ENCODE assay signal across 20 cellular contexts in genomic region chr21:45460011-45460565, GRCh38. TPM values are rescaled to one million over a fixed set of nuclear protein-coding genes. Genes with fewer than 3 reads are reported as not detected.
DNase-seq lines count a peak whose midpoint lies in the region; ATAC-seq and TF ChIP-seq lines count a peak whose summit lies in the region.
"Had no signal": no experiment of that assay in that cellular context is flagged by ENCODE, and none has a peak within 500 bp of the region (broad histone marks: within the 10 kb centered on the region; RNA-seq: fewer than 3 reads in every experiment).

No MANE protein-coding gene starts in this region.

- H3K4me2 ChIP-seq in BLaER1 treated with 17β-estradiol and CSF1 and Interleukin-3, amounts not matched to agents 10 nM and 100 nM: peak overlapping the region in 8 of 11 experiments; percentile 15 to 84 (median 62); a peak in 13 of 22 replicates

- intact Hi-C loops in left ventricle myocardium superior (cut with micrococcal nuclease) (no loop called here), sigmoid colon (cut with DNase I) (no loop called here)

- H3K4me3 Mint-ChIP-seq in stimulated activated naive B cell treated with anti-CD40 and anti-IgM and Interleukin-4, amounts not matched to agents 10 μg/mL and 1 μg/mL and 100 μg/mL, for 72 hours: no peak overlapping the region
- H3K4me3 Mint-ChIP-seq: activated CD4-positive, alpha-beta T cell treated with anti-CD3 and anti-CD28 coated beads, Interleukin-2, amount 10 ng/mL, durations not matched to agents 24 days and 14 days; stimulated activated naive CD8-positive, alpha-beta T cell treated with anti-CD3 and anti-CD28 coated beads, Interleukin-15, amount 100 ng/mL, for 72 hours had no signal

- peaks cover 0 to 19% (median 6%) of the 10 kb centered on the region in 11 experiments; a peak in 12 of 22 replicates for H3K9me3 ChIP-seq in BLaER1 treated with 17β-estradiol and CSF1 and Interleukin-3, amounts not matched to agents 10 nM and 100 nM (replicated peaks in 1 of 11)
- H3K9me3 ChIP-seq in RWPE2 (ENCODE audit: severe bottlenecking) (no peaks in the 10 kb centered on the region), sigmoid colon (peaks cover 0 to 3% (median 0%) of the 10 kb centered on the region in 4 donors)
- H3K9me3 ChIP-seq: Peyer's patch, upper lobe of right lung had no signal

- peak overlapping the region in 1 of 11 experiments; percentile 34; a peak in 1 of 22 replicates for H3K27ac ChIP-seq in BLaER1 treated with 17β-estradiol and CSF1 and Interleukin-3, amounts not matched to agents 10 nM and 100 nM
- H3K27ac ChIP-seq in RWPE2 (ENCODE audit: poor library complexity, severe bottlenecking) (no peak overlapping the region), sigmoid colon (peak overlapping the region in 2 of 4 donors; percentile 2 to 59)
- H3K27ac ChIP-seq: Peyer's patch, upper lobe of right lung had no signal

- DNase-seq in RWPE2 (ENCODE audit: low spot score) (peak; percentile 40), left ventricle myocardium superior (peak; percentile 27), sigmoid colon (peak; percentile 61), NCI-H1417 treated with DMSO at 0.1 percent for 48 hours (lab: John Stamatoyannopoulos, UW) (no peak), DMS153 treated with DMSO at 0.1 percent for 48 hours (lab: John Stamatoyannopoulos, UW; ENCODE audit: unreplicated experiment) (no peak), cerebellum (ENCODE audit: low spot score) (no peak)
- DNase-seq in stimulated activated naive B cell treated with anti-CD40 and anti-IgM and Interleukin-4, amounts not matched to agents 10 μg/mL and 1 μg/mL and 100 μg/mL, for 72 hours: no peak
- DNase-seq: activated CD4-positive, alpha-beta T cell treated with anti-CD3 and anti-CD28 coated beads, Interleukin-2, amount 10 ng/mL, durations not matched to agents 24 days and 14 days; activated gamma-delta T cell; Calu3; cerebellar nuclear complex; islet precursor cell; midbrain; NCI-H146; NCI-H82; retina; stimulated activated naive CD8-positive, alpha-beta T cell treated with anti-CD3 and anti-CD28 coated beads, Interleukin-15, amount 100 ng/mL, for 72 hours; upper lobe of right lung had no signal

- H3K4me1 ChIP-seq in BLaER1 treated with 17β-estradiol and CSF1 and Interleukin-3, amounts not matched to agents 10 nM and 100 nM: peaks cover 11 to 89% (median 74%) of the 10 kb centered on the region in 10 experiments; a peak in 18 of 20 replicates
- no peaks in the 10 kb centered on the region for H3K4me1 ChIP-seq in RWPE2 (ENCODE audit: insufficient read depth, poor library complexity, severe bottlenecking)
- peaks cover 0 to 61% (median 53%) of the 10 kb centered on the region in 4 donors for H3K4me1 ChIP-seq in sigmoid colon
- H3K4me1 ChIP-seq: upper lobe of right lung had no signal

- TF ChIP-seq CTCF in RWPE2 (IDR thresholded peaks at IDR 0.05; ENCODE audit: poor library complexity, severe bottlenecking): no peak
- TF ChIP-seq CTCF in sigmoid colon (IDR thresholded peaks at IDR 0.05): no peak

- H3K4me3 ChIP-seq in BLaER1 treated with 17β-estradiol and CSF1 and Interleukin-3, amounts not matched to agents 10 nM and 100 nM: no peak overlapping the region
- no peak overlapping the region for H3K4me3 ChIP-seq in RWPE2 (ENCODE audit: severe bottlenecking)
- H3K4me3 ChIP-seq in sigmoid colon: no peak overlapping the region
- H3K4me3 ChIP-seq: Peyer's patch, upper lobe of right lung had no signal

- no peaks in the 10 kb centered on the region for H3K36me3 ChIP-seq in BLaER1 treated with 17β-estradiol and CSF1 and Interleukin-3, amounts not matched to agents 10 nM and 100 nM
- H3K36me3 ChIP-seq in RWPE2 (ENCODE audit: low read depth) (no peaks in the 10 kb centered on the region), sigmoid colon (no peaks in the 10 kb centered on the region)
- H3K36me3 ChIP-seq: Peyer's patch, upper lobe of right lung had no signal

- no peak overlapping the region for H3K9ac ChIP-seq in BLaER1 treated with 17β-estradiol and CSF1 and Interleukin-3, amounts not matched to agents 10 nM and 100 nM

- peaks cover 14 to 16% of the 10 kb centered on the region in 2 donors for H3K9me3 Mint-ChIP-seq in stimulated activated naive B cell treated with anti-CD40 and anti-IgM and Interleukin-4, amounts not matched to agents 10 μg/mL and 1 μg/mL and 100 μg/mL, for 72 hours
- H3K9me3 Mint-ChIP-seq: activated CD4-positive, alpha-beta T cell treated with anti-CD3 and anti-CD28 coated beads, Interleukin-2, amount 10 ng/mL, durations not matched to agents 24 days and 14 days; stimulated activated naive CD8-positive, alpha-beta T cell treated with anti-CD3 and anti-CD28 coated beads, Interleukin-15, amount 100 ng/mL, for 72 hours had no signal

- ATAC-seq in RWPE2 (ENCODE audit: low read depth) (no peak), left ventricle myocardium superior (no peak)
- ATAC-seq in stimulated activated naive B cell treated with anti-CD40 and anti-IgM and Interleukin-4, amounts not matched to agents 10 μg/mL and 1 μg/mL and 100 μg/mL, for 72 hours (replicated peaks): no peak
- ATAC-seq: upper lobe of right lung had no signal

- H4K20me1 ChIP-seq in BLaER1 treated with 17β-estradiol and CSF1 and Interleukin-3, amounts not matched to agents 10 nM and 100 nM: peaks cover 0 to 11% (median 0%) of the 10 kb centered on the region in 11 experiments; a peak in 3 of 22 replicates

- no peak for TF ChIP-seq EP300 in sigmoid colon (IDR thresholded peaks at IDR 0.05)

- 89 to 94% methylated on average over 23 of the region's 23 CpGs for WGBS in sigmoid colon, 2 donors

- TF ChIP-seq POLR2A in sigmoid colon (IDR thresholded peaks at IDR 0.05): no peak

- H3K27me3 ChIP-seq in BLaER1 treated with 17β-estradiol and CSF1 and Interleukin-3, amounts not matched to agents 10 nM and 100 nM: no peaks in the 10 kb centered on the region; a peak in 1 of 22 replicates
- no peaks in the 10 kb centered on the region for H3K27me3 ChIP-seq in RWPE2 (ENCODE audit: insufficient read depth, poor library complexity, severe bottlenecking)
- no peaks in the 10 kb centered on the region for H3K27me3 ChIP-seq in sigmoid colon
- H3K27me3 ChIP-seq: Peyer's patch, upper lobe of right lung had no signal

- H3K27me3 Mint-ChIP-seq in stimulated activated naive B cell treated with anti-CD40 and anti-IgM and Interleukin-4, amounts not matched to agents 10 μg/mL and 1 μg/mL and 100 μg/mL, for 72 hours: peaks cover 13 to 15% of the 10 kb centered on the region in 2 donors

- H3K4me1 Mint-ChIP-seq in stimulated activated naive B cell treated with anti-CD40 and anti-IgM and Interleukin-4, amounts not matched to agents 10 μg/mL and 1 μg/mL and 100 μg/mL, for 72 hours: peaks cover under 1 to 3% of the 10 kb centered on the region in 2 donors
- H3K4me1 Mint-ChIP-seq: activated CD4-positive, alpha-beta T cell treated with anti-CD3 and anti-CD28 coated beads, Interleukin-2, amount 10 ng/mL, durations not matched to agents 24 days and 14 days had no signal

- no peak overlapping the region for H3K27ac Mint-ChIP-seq in stimulated activated naive B cell treated with anti-CD40 and anti-IgM and Interleukin-4, amounts not matched to agents 10 μg/mL and 1 μg/mL and 100 μg/mL, for 72 hours
- H3K27ac Mint-ChIP-seq: activated CD4-positive, alpha-beta T cell treated with anti-CD3 and anti-CD28 coated beads, Interleukin-2, amount 10 ng/mL, durations not matched to agents 24 days and 14 days; stimulated activated naive CD8-positive, alpha-beta T cell treated with anti-CD3 and anti-CD28 coated beads, Interleukin-15, amount 100 ng/mL, for 72 hours had no signal

- peaks cover 0 to 3% of the 10 kb centered on the region in 2 donors for H3K36me3 Mint-ChIP-seq in stimulated activated naive B cell treated with anti-CD40 and anti-IgM and Interleukin-4, amounts not matched to agents 10 μg/mL and 1 μg/mL and 100 μg/mL, for 72 hours

RNA-seq across cellular contexts. Expression of gene COL18A1, which starts 55.1 kb away (rescaled TPM):
- total RNA-seq in left ventricle myocardium superior (52.4 TPM), sigmoid colon (100 to 1,000 TPM in 3 of 4 donors, 10 to 100 TPM in 1; 39.7 to 197 (median 103) TPM), cerebellum (25.2 TPM)
- 10 to 100 TPM in 1 of 3 donors, 1 to 10 TPM in 2; 4.4 to 34.8 (median 5.4) TPM for polyA plus RNA-seq in sigmoid colon

Comparison
In these comparisons a context has a peak if more than half of its experiments do, and no peak if none do; other contexts are left out.
1. DNase-seq: peak in RWPE2 (single experiment), left ventricle myocardium superior (single experiment) and sigmoid colon (single experiment); none in NCI-H1417 treated with DMSO at 0.1 percent for 48 hours (single experiment), stimulated activated naive B cell treated with anti-CD40 and anti-IgM and Interleukin-4, amounts not matched to agents 10 μg/mL and 1 μg/mL and 100 μg/mL, for 72 hours (single experiment), DMS153 treated with DMSO at 0.1 percent for 48 hours (single experiment) and cerebellum (single experiment).